ENCODE assay signal across 30 cellular contexts in genomic region chr2:22485456-22485855, GRCh38.
"Had no signal": no experiment of that assay in that cellular context is flagged by ENCODE, and none has a peak within 500 bp of the region (broad histone marks: within the 10 kb centered on the region; RNA-seq: fewer than 3 reads in every experiment).

No MANE protein-coding gene starts in this region.

- H3K4me1 ChIP-seq: Peyer's patch, SJSA1 had no signal

- H3K27ac ChIP-seq: ascending aorta, cardiac muscle cell, Peyer's patch, SJSA1 had no signal

- H3K9me3 ChIP-seq: ascending aorta, Peyer's patch, SJSA1, SK-N-SH had no signal

- H3K4me2 ChIP-seq: SK-N-SH had no signal

- ATAC-seq: activated CD4-positive, alpha-beta T cell treated with anti-CD3 and anti-CD28 coated beads for 36 hours; activated CD4-positive, CD25-positive, alpha-beta regulatory T cell treated with anti-CD3 and anti-CD28 coated beads, Interleukin-2, amount 50 U/mL, for 24 hours; activated CD8-positive, alpha-beta T cell treated with anti-CD3 and anti-CD28 coated beads, Interleukin-2, amount 10 ng/mL, durations not matched to agents 7 days and 5 days; K562; PC-3 had no signal

- H3K27me3 ChIP-seq: ascending aorta, cardiac muscle cell, Peyer's patch, SJSA1 had no signal

- H3K9ac ChIP-seq: SK-N-SH had no signal

- DNase-seq: activated CD4-positive, alpha-beta T cell treated with anti-CD3 and anti-CD28 coated beads for 36 hours; activated CD4-positive, alpha-beta T cell treated with anti-CD3 and anti-CD28 coated beads, Interleukin-2, amount 10 ng/mL, durations not matched to agents 7 days and 5 days; activated CD4-positive, alpha-beta T cell treated with anti-CD3 and anti-CD28 coated beads, Interleukin-2, amount 50 U/mL, for 48 hours; activated CD8-positive, alpha-beta T cell treated with anti-CD3 and anti-CD28 coated beads, Interleukin-2, amount 10 ng/mL, durations not matched to agents 7 days and 5 days; activated gamma-delta T cell; activated naive CD4-positive, alpha-beta T cell treated with Interleukin-2 at 50 U/mL for 16 hours; activated naive CD8-positive, alpha-beta T cell treated with anti-CD3 and anti-CD28 coated beads, Interleukin-2, amount 10 ng/mL, durations not matched to agents 7 days and 5 days; activated T-cell treated with anti-CD3 and anti-CD28 coated beads, Interleukin-2, amount 50 U/mL, for 24 hours; amygdala; Karpas-422; NCI-H1105; NCI-H1417 treated with DMSO at 0.1 percent for 48 hours; NCI-H187 treated with DMSO at 0.1 percent for 48 hours; NCI-H2081 treated with DMSO at 0.1 percent for 48 hours; NCI-H226; NCI-H446 treated with DMSO at 0.1 percent for 48 hours; NCI-H524; NCI-H69; NCI-H82; NK-92 treated with Interleukin-12 subunit alpha and Interleukin-12 subunit beta, amount 100 ng/mL, for 24 hours; PC-3; Peyer's patch; RPMI8226; SHP77 treated with DMSO at 0.1 percent for 48 hours; SK-N-SH had no signal

- H3K4me3 ChIP-seq: ascending aorta, cardiac muscle cell, K562, Peyer's patch, SJSA1 had no signal

- H3K36me3 ChIP-seq: ascending aorta, cardiac muscle cell, Peyer's patch, SJSA1 had no signal
